8 cellular contexts compared by ENCODE assay signal in genomic region chr2:72579595-72580180, GRCh38.
A peak's percentile ranks its signal among the peaks of the same experiment; 100 is the strongest.
DNase-seq lines count a peak whose midpoint lies in the region; ATAC-seq and TF ChIP-seq lines count a peak whose summit lies in the region.

No MANE protein-coding gene starts in this region.

- TF ChIP-seq POLR2A in breast epithelium (IDR thresholded peaks at IDR 0.05), result no peak

- intact Hi-C loops in breast epithelium (cut with DNase I; ENCODE audit: low total_unique reads), result no loop called here
- intact Hi-C loops in left lung (cut with DNase I), result no loop called here

- H3K27ac ChIP-seq in breast epithelium (no peak overlapping the region), left lung (no peak overlapping the region)

- H3K4me3 Mint-ChIP-seq in activated CD4-positive, alpha-beta T cell treated with anti-CD3 and anti-CD28 coated beads, Interleukin-2, amount 10 ng/mL, durations not matched to agents 7 days and 5 days, result no peak overlapping the region

- DNase-seq in CD1c-positive myeloid dendritic cell (ENCODE audit: extremely low spot score) (peak; percentile 47), NCI-H345 (lab: John Stamatoyannopoulos, UW) (peak; percentile 41), breast epithelium (ENCODE audit: low spot score in 2 of 2) (no peak), left lung (no peak), occipital lobe (lab: John Stamatoyannopoulos, UW) (no peak)
- no peak for DNase-seq in activated CD4-positive, alpha-beta T cell treated with anti-CD3 and anti-CD28 coated beads, Interleukin-2, amount 10 ng/mL, durations not matched to agents 7 days and 5 days

- no peaks in the 10 kb centered on the region for H3K9me3 Mint-ChIP-seq in activated CD4-positive, alpha-beta T cell treated with anti-CD3 and anti-CD28 coated beads, Interleukin-2, amount 10 ng/mL, durations not matched to agents 7 days and 5 days

- H3K36me3 ChIP-seq in breast epithelium (no peaks in the 10 kb centered on the region), left lung (no peaks in the 10 kb centered on the region)

- H3K4me1 Mint-ChIP-seq in activated CD4-positive, alpha-beta T cell treated with anti-CD3 and anti-CD28 coated beads, Interleukin-2, amount 10 ng/mL, durations not matched to agents 7 days and 5 days, result no peaks in the 10 kb centered on the region

- ATAC-seq in GM21723 (IDR thresholded peaks at IDR 0.05; ENCODE audit: unreplicated experiment), result peak; percentile 51
- ATAC-seq in left lung, result peak; percentile 78
- ATAC-seq in GM18873 (IDR thresholded peaks at IDR 0.05; ENCODE audit: low FRiP score, unreplicated experiment), result no peak

- POLR2A ChIA-PET in activated CD4-positive, alpha-beta T cell treated with anti-CD3 and anti-CD28 coated beads, Interleukin-2, amount 10 ng/mL, durations not matched to agents 7 days and 5 days (lab: Charles Lee), result no interaction called here

- no peaks in the 10 kb centered on the region for H3K4me1 ChIP-seq in breast epithelium
- H3K4me1 ChIP-seq in left lung, result peaks cover 0 to 7% of the 10 kb centered on the region in 2 donors

- CTCF ChIA-PET in activated CD4-positive, alpha-beta T cell treated with anti-CD3 and anti-CD28 coated beads, Interleukin-2, amount 10 ng/mL, durations not matched to agents 7 days and 5 days (lab: Charles Lee), result interaction anchor here (1.2 kb wide), 1 partner anchor 404 kb away, joined by 3 read pairs; no protein-coding TSS in a partner anchor

- no peaks in the 10 kb centered on the region for H3K27me3 ChIP-seq in breast epithelium
- no peaks in the 10 kb centered on the region for H3K27me3 ChIP-seq in left lung

- TF ChIP-seq CTCF in breast epithelium (IDR thresholded peaks at IDR 0.05), result peak; percentile 18 to 68 (median 57)
- peak; percentile 45 to 55 for TF ChIP-seq CTCF in left lung (IDR thresholded peaks at IDR 0.05)

- H3K27me3 Mint-ChIP-seq in activated CD4-positive, alpha-beta T cell treated with anti-CD3 and anti-CD28 coated beads, Interleukin-2, amount 10 ng/mL, durations not matched to agents 7 days and 5 days, result no peaks in the 10 kb centered on the region

- no peak overlapping the region for H3K4me3 ChIP-seq in breast epithelium
- no peak overlapping the region for H3K4me3 ChIP-seq in left lung

- no peaks in the 10 kb centered on the region for H3K9me3 ChIP-seq in breast epithelium
- H3K9me3 ChIP-seq in left lung, result no peaks in the 10 kb centered on the region

- no peaks in the 10 kb centered on the region for H3K36me3 Mint-ChIP-seq in activated CD4-positive, alpha-beta T cell treated with anti-CD3 and anti-CD28 coated beads, Interleukin-2, amount 10 ng/mL, durations not matched to agents 7 days and 5 days (ENCODE audit: low read depth)

- H3K27ac Mint-ChIP-seq in activated CD4-positive, alpha-beta T cell treated with anti-CD3 and anti-CD28 coated beads, Interleukin-2, amount 10 ng/mL, durations not matched to agents 7 days and 5 days, result no peak overlapping the region

Comparison
In these comparisons a context has a peak if more than half of its experiments do, and no peak if none do; other contexts are left out.
1. DNase-seq: peak in CD1c-positive myeloid dendritic cell (single experiment) and NCI-H345 (single experiment); none in breast epithelium (0 of 2), left lung (0 of 2), activated CD4-positive, alpha-beta T cell treated with anti-CD3 and anti-CD28 coated beads, Interleukin-2, amount 10 ng/mL, durations not matched to agents 7 days and 5 days (single experiment) and occipital lobe (single experiment).